Comparison of ENCODE assay signal across 15 cellular contexts in the genomic region with DNA sequence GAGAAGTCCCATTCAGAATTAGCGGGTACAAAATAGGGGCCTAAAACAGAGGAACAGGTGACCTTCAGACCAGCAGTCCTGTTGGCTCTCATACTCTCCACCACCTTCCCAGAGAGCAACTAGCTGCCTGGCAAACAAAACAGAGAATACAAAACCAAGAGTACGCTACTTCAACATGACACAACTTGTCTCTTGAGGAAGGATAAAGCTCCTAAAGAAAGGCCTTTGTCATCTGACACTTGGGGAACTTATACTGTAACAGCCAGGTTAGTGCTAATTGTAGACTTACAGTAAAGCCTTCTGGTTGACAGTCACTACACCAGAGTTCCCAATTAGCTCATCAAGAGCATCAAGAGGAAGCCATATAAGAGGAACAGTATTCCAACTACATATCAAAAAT.
"Had no signal": no experiment of that assay in that cellular context is flagged by ENCODE, and none has a peak within 500 bp of the region (broad histone marks: within the 10 kb centered on the region; RNA-seq: fewer than 3 reads in every experiment).

No MANE protein-coding gene starts in this region.

- H3K4me3 Mint-ChIP-seq: dendritic cell treated with granulocyte-macrophage colony-stimulating factor and Interleukin-4, amounts not matched to agents 40 ng/mL and 50 ng/mL, for 4 days; nephron progenitor cell had no signal

- H3K27me3 ChIP-seq: brain microvascular endothelial cell, esophagus squamous epithelium, right atrium auricular region, tibial artery had no signal

- H3K27ac ChIP-seq: brain microvascular endothelial cell, esophagus squamous epithelium, right atrium auricular region, skin epidermis, tibial artery had no signal

- ATAC-seq: activated CD4-positive, CD25-positive, alpha-beta regulatory T cell treated with anti-CD3 and anti-CD28 coated beads, Interleukin-2, amount 50 U/mL, for 24 hours had no signal

- H3K4me1 ChIP-seq: esophagus squamous epithelium, right atrium auricular region, tibial artery had no signal

- H3K27ac Mint-ChIP-seq: dendritic cell treated with granulocyte-macrophage colony-stimulating factor and Interleukin-4, amounts not matched to agents 40 ng/mL and 50 ng/mL, for 4 days; nephron progenitor cell; progenitor cell of endocrine pancreas had no signal

- H3K4me1 Mint-ChIP-seq: nephron progenitor cell had no signal

- DNase-seq: activated naive CD4-positive, alpha-beta T cell treated with Interleukin-2 at 50 U/mL for 16 hours; anterior cingulate cortex; brain microvascular endothelial cell; esophagus squamous epithelium; glutamatergic neuron; nephron progenitor cell; stimulated activated CD4-positive, alpha-beta T cell treated with anti-CD3 and anti-CD28 coated beads, Interleukin-4, amount 100 ng/mL, for 24 hours; stimulated activated naive CD4-positive, alpha-beta T cell; T-helper 9 cell; tibial artery had no signal

- H3K27me3 Mint-ChIP-seq: dendritic cell treated with granulocyte-macrophage colony-stimulating factor and Interleukin-4, amounts not matched to agents 40 ng/mL and 50 ng/mL, for 4 days; progenitor cell of endocrine pancreas had no signal
